Comparison of ENCODE assay signal across 9 cellular contexts in the genomic region with DNA sequence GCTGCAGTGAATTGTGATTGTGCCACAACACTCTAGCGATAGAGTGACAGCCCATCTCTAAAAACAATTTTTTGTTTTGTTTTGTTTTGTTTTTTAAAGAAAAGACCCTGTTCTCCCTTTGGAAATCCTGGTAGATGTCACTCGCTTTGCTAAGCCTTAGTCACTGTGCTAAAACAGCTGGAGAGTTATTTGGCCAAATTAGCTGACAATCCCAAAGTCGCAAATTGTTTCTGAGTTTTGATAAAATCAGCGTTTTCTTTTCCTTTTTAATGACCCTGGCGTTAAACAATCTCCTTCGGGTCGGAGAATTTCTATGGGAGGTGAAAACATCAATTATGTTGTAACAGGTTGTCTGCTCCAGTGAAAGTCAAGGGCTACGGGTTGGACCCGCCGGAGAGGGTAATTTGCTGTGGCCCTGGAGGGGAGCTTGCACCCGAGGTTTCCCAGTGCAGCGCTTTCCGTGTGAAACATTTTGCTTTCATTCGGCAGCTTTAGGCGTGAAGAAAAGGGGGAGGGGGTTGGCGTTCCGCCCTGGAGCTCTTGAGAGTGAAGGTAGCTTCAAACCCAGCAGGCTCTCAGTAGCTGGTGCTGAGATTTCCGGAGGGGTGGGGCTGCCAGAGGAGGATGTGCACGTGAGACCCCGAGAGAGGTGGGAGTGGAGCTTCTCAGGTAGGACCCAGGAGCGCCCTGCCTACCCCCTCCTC.
A peak's percentile ranks its signal among the peaks of the same experiment; 100 is the strongest.
DNase-seq lines count a peak whose midpoint lies in the region; FAIRE-seq lines count a peak whose summit lies in the region.
"Had no signal": no experiment of that assay in that cellular context is flagged by ENCODE, and none has a peak within 500 bp of the region (broad histone marks: within the 10 kb centered on the region; RNA-seq: fewer than 3 reads in every experiment).

No MANE protein-coding gene starts in this region.

- H3K4me3 ChIP-seq in iPS-18c (ENCODE audit: insufficient read depth, low read depth, low read length) (peak overlapping the region; percentile 62), skin epidermis (peak overlapping the region; percentile 29 to 54 (median 36))
- H3K4me3 ChIP-seq: SJSA1 had no signal

- peak; percentile 15 for DNase-seq in NCI-H1436 (lab: John Stamatoyannopoulos, UW)
- DNase-seq in NCI-H1436 treated with DMSO at 0.1 percent for 48 hours (lab: John Stamatoyannopoulos, UW): no peak
- DNase-seq in amniotic stem cell (lab: John Stamatoyannopoulos, UW): no peak
- DNase-seq in HTR-8/SVneo (ENCODE audit: insufficient read length, low spot score): no peak
- no peak for DNase-seq in DMS114 treated with DMSO at 0.1 percent for 48 hours (lab: John Stamatoyannopoulos, UW; ENCODE audit: unreplicated experiment)

- H3K36me3 Mint-ChIP-seq in activated naive CD8-positive, alpha-beta T cell: no peaks in the 10 kb centered on the region

- H3K9me3 Mint-ChIP-seq in activated naive CD8-positive, alpha-beta T cell (ENCODE audit: low read depth): no peaks in the 10 kb centered on the region

- H3K4me1 Mint-ChIP-seq in activated naive CD8-positive, alpha-beta T cell (ENCODE audit: low read depth): peaks cover 8% of the 10 kb centered on the region

- H3K27ac ChIP-seq in skin epidermis: peak overlapping the region in 1 of 21 experiments; percentile 20
- H3K27ac ChIP-seq: SJSA1 had no signal

- H3K27me3 Mint-ChIP-seq in activated naive CD8-positive, alpha-beta T cell: peaks cover 30% of the 10 kb centered on the region

- peak overlapping the region; percentile 84 for H3K4me3 Mint-ChIP-seq in activated naive CD8-positive, alpha-beta T cell

- H3K9me3 ChIP-seq in iPS-18c (ENCODE audit: control insufficient read depth, insufficient read depth, low read length): no peaks in the 10 kb centered on the region
- H3K9me3 ChIP-seq: SJSA1 had no signal

- FAIRE-seq in HTR-8/SVneo (lab: Jason Lieb, UNC): no peak

- no peak overlapping the region for H3K27ac Mint-ChIP-seq in activated naive CD8-positive, alpha-beta T cell
